ENCODE assay signal across 8 cellular contexts in the genomic region with DNA sequence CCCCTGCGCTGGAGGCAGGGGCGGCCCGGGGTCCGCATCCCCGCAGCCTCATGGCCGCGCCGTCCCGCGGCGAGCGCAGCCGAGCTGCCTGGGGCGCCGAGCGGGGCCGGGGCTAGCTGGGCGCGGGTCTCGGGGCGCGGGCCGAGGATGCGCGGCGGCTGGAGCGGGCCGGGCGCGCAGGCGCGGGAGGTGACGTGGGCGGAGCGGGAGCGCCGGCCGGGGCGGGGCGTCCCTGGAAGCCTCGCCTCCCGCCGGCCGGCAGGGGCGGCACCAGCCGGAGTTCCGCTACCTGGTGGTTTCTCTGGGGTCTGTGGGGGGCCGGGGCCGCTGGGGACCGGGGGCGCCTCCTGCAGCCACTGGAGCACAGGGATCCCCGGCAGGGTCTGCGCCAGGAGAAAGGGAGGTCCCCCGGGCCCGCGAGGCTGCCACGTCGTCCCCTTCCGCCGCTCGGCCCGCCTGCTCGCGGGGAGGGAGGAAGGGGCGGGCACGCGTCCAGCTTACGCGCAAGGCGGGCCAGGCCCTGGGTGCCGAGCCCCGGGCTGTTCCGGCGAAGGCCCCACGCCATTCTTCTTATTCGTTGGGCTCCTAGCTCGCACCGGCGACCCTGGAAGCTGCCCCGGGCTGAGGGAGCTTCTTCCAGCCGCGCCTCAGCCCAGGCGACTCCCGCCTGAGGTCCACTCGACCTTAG. TPM values are rescaled to one million over a fixed set of nuclear protein-coding genes. Genes with fewer than 3 reads are reported as not detected.
DNase-seq lines count a peak whose midpoint lies in the region; ATAC-seq, FAIRE-seq and TF ChIP-seq lines count a peak whose summit lies in the region.

A gene with protein sequence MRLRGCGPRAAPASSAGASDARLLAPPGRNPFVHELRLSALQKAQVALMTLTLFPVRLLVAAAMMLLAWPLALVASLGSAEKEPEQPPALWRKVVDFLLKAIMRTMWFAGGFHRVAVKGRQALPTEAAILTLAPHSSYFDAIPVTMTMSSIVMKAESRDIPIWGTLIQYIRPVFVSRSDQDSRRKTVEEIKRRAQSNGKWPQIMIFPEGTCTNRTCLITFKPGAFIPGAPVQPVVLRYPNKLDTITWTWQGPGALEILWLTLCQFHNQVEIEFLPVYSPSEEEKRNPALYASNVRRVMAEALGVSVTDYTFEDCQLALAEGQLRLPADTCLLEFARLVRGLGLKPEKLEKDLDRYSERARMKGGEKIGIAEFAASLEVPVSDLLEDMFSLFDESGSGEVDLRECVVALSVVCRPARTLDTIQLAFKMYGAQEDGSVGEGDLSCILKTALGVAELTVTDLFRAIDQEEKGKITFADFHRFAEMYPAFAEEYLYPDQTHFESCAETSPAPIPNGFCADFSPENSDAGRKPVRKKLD (minus strand): TSS at position 168 of the 688 bp plus-strand sequence. CDS start 116 bp downstream, at position 52.

- H3K36me3 Mint-ChIP-seq in activated T-helper 17 cell treated with anti-CD3 and anti-CD28 coated beads, Interleukin-2, amount 50 U/mL, for 72 hours (ENCODE audit: low read depth), result peaks cover 34% of the 10 kb centered on the region
- no peaks in the 10 kb centered on the region for H3K36me3 Mint-ChIP-seq in natural killer cell

- H2AK5ac ChIP-seq in IMR-90 (ENCODE audit: low read depth, low read length), result peak within 1 kb of the TSS; percentile 70

- peak within 1 kb of the TSS; percentile 79 for H3K27ac Mint-ChIP-seq in activated T-helper 17 cell treated with anti-CD3 and anti-CD28 coated beads, Interleukin-2, amount 50 U/mL, for 72 hours
- H3K27ac Mint-ChIP-seq in natural killer cell, result peak within 1 kb of the TSS; percentile 95 to 96

- H3K9me3 ChIP-seq in IMR-90 (ENCODE audit: control insufficient read depth, insufficient read depth, low read length), result no peaks in the 10 kb centered on the region

- in situ Hi-C loops in IMR-90 (cut with MboI; ENCODE audit: low sequenced_read_pairs), result no loop called here

- peak within 1 kb of the TSS; percentile 96 to 98 for H4K8ac ChIP-seq in IMR-90 (ENCODE audit: low read depth in 2 of 2, low read length in 2 of 2)

- CTCF ChIA-PET in IMR-90 (lab: Yijun Ruan, JAX), result interaction anchor here (0.6 kb wide), 1 partner anchor 489 kb away, joined by 3 read pairs; no protein-coding TSS in a partner anchor

- peak within 1 kb of the TSS; percentile 99 for H3K4me3 ChIP-seq in IMR-90 (ENCODE audit: insufficient read depth, low read depth, low read length)
- peak within 1 kb of the TSS; percentile 74 for H3K4me3 ChIP-seq in fibroblast of mammary gland (ENCODE audit: control insufficient read depth, low read depth, low read length)

- no peak within 1 kb of the TSS for H2BK15ac ChIP-seq in IMR-90 (ENCODE audit: low read depth, low read length)

- H3K23ac ChIP-seq in IMR-90 (ENCODE audit: low read depth, low read length), result peak within 1 kb of the TSS; percentile 90

- peak within 1 kb of the TSS; percentile 75 for H4K91ac ChIP-seq in IMR-90 (ENCODE audit: insufficient read depth, low read depth, low read length)

- POLR2A ChIA-PET in IMR-90 (lab: Charles Lee; ENCODE audit: unreplicated experiment), result no interaction called here

- peak within 1 kb of the TSS; percentile 83 for H3K9ac ChIP-seq in IMR-90 (ENCODE audit: low read depth, low read length)

- peak within 1 kb of the TSS; percentile 81 for H3K4me3 Mint-ChIP-seq in activated T-helper 17 cell treated with anti-CD3 and anti-CD28 coated beads, Interleukin-2, amount 50 U/mL, for 72 hours
- H3K4me3 Mint-ChIP-seq in natural killer cell, result peak within 1 kb of the TSS; percentile 96

- no peaks in the 10 kb centered on the region for H3K9me3 Mint-ChIP-seq in activated T-helper 17 cell treated with anti-CD3 and anti-CD28 coated beads, Interleukin-2, amount 50 U/mL, for 72 hours
- H3K9me3 Mint-ChIP-seq in natural killer cell, result no peaks in the 10 kb centered on the region

- peak within 1 kb of the TSS; percentile 16; the same call in 1 of the 2 replicates for H2BK120ac ChIP-seq in IMR-90 (ENCODE audit: low read depth, low read length)

- H2AFZ ChIP-seq in IMR-90 (replicated peaks; ENCODE audit: low read length, poor library complexity), result peak within 1 kb of the TSS; percentile 93

- H2BK20ac ChIP-seq in IMR-90 (ENCODE audit: low read depth, low read length), result no peak within 1 kb of the TSS

- peak; percentile 50 for TF ChIP-seq POLR2A in IMR-90 (IDR thresholded peaks at IDR 0.05; ENCODE audit: low read depth, low read length)

- no peak for FAIRE-seq in RCC 7860 (lab: Jason Lieb, UNC)

- H3K56ac ChIP-seq in IMR-90 (ENCODE audit: extremely low read depth, insufficient read depth, low read length), result 0 out of 2 replicates have a peak within 1 kb of the TSS, but pooled peaks have one; percentile 0

- peak within 1 kb of the TSS; percentile 91 for H2BK5ac ChIP-seq in IMR-90 (ENCODE audit: low read depth, low read length, poor library complexity, severe bottlenecking)

- H3K18ac ChIP-seq in IMR-90 (ENCODE audit: low read depth, low read length), result peak within 1 kb of the TSS; percentile 61; the same call in 1 of the 2 replicates

- peak within 1 kb of the TSS; percentile 87 for H3K4me2 ChIP-seq in IMR-90 (ENCODE audit: low read depth, low read length)

- H3K36me3 ChIP-seq in IMR-90 (ENCODE audit: control insufficient read depth, insufficient read depth, low read length), result peaks cover 15% of the 10 kb centered on the region

- dilution Hi-C loops in IMR-90 (cut with HindIII; ENCODE audit: low sequenced_read_pairs, unreplicated experiment), result no loop called here

- peak within 1 kb of the TSS; percentile 69 for H3K14ac ChIP-seq in IMR-90 (replicated peaks; ENCODE audit: low read depth, low read length)

- H3K79me1 ChIP-seq in IMR-90 (ENCODE audit: low read depth in 1 of 2, low read length in 2 of 2), result peaks cover 7 to 35% of the 10 kb centered on the region in 2 experiments; a peak in 3 of 4 replicates

- peak within 1 kb of the TSS; percentile 87 for H4K5ac ChIP-seq in IMR-90 (ENCODE audit: low read depth, low read length)

- no peak for TF ChIP-seq RAD21 in IMR-90 (IDR thresholded peaks at IDR 0.05; ENCODE audit: low read length)

- peak within 1 kb of the TSS; percentile 76 for H3K4ac ChIP-seq in IMR-90 (ENCODE audit: low read depth, low read length)

- BruUV-seq in IMR-90 (replicated peaks; lab: Mats Ljungman, UMichigan), result no TSS peak

- peaks cover 36% of the 10 kb centered on the region for H4K20me1 ChIP-seq in IMR-90 (ENCODE audit: insufficient read depth, low read length)

- H3K27me3 Mint-ChIP-seq in activated T-helper 17 cell treated with anti-CD3 and anti-CD28 coated beads, Interleukin-2, amount 50 U/mL, for 72 hours, result no peaks in the 10 kb centered on the region
- H3K27me3 Mint-ChIP-seq in natural killer cell (ENCODE audit: low read depth in 2 of 2), result no peaks in the 10 kb centered on the region

- peaks cover 13% of the 10 kb centered on the region for H3K4me1 Mint-ChIP-seq in activated T-helper 17 cell treated with anti-CD3 and anti-CD28 coated beads, Interleukin-2, amount 50 U/mL, for 72 hours
- peaks cover 38 to 53% of the 10 kb centered on the region in 2 donors for H3K4me1 Mint-ChIP-seq in natural killer cell

- intact Hi-C loops in IMR-90 (cut with micrococcal nuclease) (loop anchor here (5.0 kb wide), 2 partner anchors 47 to 118 kb away; no protein-coding TSS in a partner anchor), natural killer cell (cut with micrococcal nuclease) (no loop called here)

- H3K27me3 ChIP-seq in IMR-90 (ENCODE audit: control insufficient read depth, insufficient read depth, low read length), result peaks cover 6% of the 10 kb centered on the region

- WGBS in IMR-90 (ENCODE audit: extremely low coverage in 2 of 2, insufficient read length in 1 of 2), 2 experiments, result 10% methylated on average over 17 of the region's 85 CpGs; no CpG with 5 or more reads in 1 of the 2 experiments

- no peak for TF ChIP-seq CTCF in IMR-90 (conservative IDR thresholded peaks at IDR 0.05; ENCODE audit: low read depth, low read length)
- no peak for TF ChIP-seq CTCF in fibroblast of mammary gland (conservative IDR thresholded peaks at IDR 0.05; ENCODE audit: control insufficient read depth, insufficient read depth, low read depth, low read length)
- no peak for TF ChIP-seq CTCF in natural killer cell (IDR thresholded peaks at IDR 0.05)

- DNase-seq in DMS153 treated with DMSO at 0.1 percent for 48 hours (lab: John Stamatoyannopoulos, UW; ENCODE audit: unreplicated experiment) (peak; percentile 88), IMR-90 (peak; percentile 60), RCC 7860 (ENCODE audit: low spot score) (peak; percentile 57), fibroblast of mammary gland (ENCODE audit: low read depth) (peak; percentile 58), natural killer cell (peak; percentile 85)
- DNase-seq in stimulated activated naive CD4-positive, alpha-beta T cell treated with Interleukin-2 at 50 U/mL for 16 hours (lab: John Stamatoyannopoulos, UW), result peak; percentile 65

- peak within 1 kb of the TSS; percentile 95 for H2AK9ac ChIP-seq in IMR-90 (replicated peaks; ENCODE audit: low read depth, low read length, poor library complexity)

- H3K4me1 ChIP-seq in IMR-90 (ENCODE audit: control insufficient read depth, insufficient read depth, low read length), result peaks cover 9% of the 10 kb centered on the region

- H3K9me1 ChIP-seq in IMR-90 (ENCODE audit: insufficient read depth, low read length), result peaks cover 10% of the 10 kb centered on the region; the same call in 1 of the 2 replicates

- peak within 1 kb of the TSS; percentile 92 for H3K27ac ChIP-seq in IMR-90 (ENCODE audit: insufficient read depth, low read length)

- ATAC-seq in GM21529 (IDR thresholded peaks at IDR 0.05; ENCODE audit: unreplicated experiment) (peak; percentile 71), IMR-90 (ENCODE audit: low read depth) (peak; percentile 89), natural killer cell (peak; percentile 84 to 91 (median 86))
- peak; percentile 90 for ATAC-seq in activated T-helper 17 cell treated with anti-CD3 and anti-CD28 coated beads, Interleukin-2, amount 50 U/mL, for 72 hours (replicated peaks)

TF ChIP-seq in IMR-90, 13 proteins besides CTCF, POLR2A, EP300 and RAD21:
- no peak for TF ChIP-seq MAFK (IDR thresholded peaks at IDR 0.05; ENCODE audit: low read depth, low read length)
- TF ChIP-seq MXI1 (IDR thresholded peaks at IDR 0.05; ENCODE audit: borderline replicate concordance, low read depth, low read length), result no peak
- no peak for TF ChIP-seq CEBPB (IDR thresholded peaks at IDR 0.05; ENCODE audit: low read depth, low read length)
- peak; percentile 84 for TF ChIP-seq MAZ (IDR thresholded peaks at IDR 0.05; ENCODE audit: borderline replicate concordance, low read depth, low read length)
- no peak for TF ChIP-seq RCOR1 (IDR thresholded peaks at IDR 0.05; ENCODE audit: insufficient replicate concordance, low read length)

RNA-seq across cellular contexts. Expression of the gene that starts here (rescaled TPM):
- total RNA-seq in IMR-90 (2012; rRNA removed) (17.7 and 22.2 TPM in 2 replicates), natural killer cell (100 to 1,000 TPM; 196 to 302 (median 252) TPM)
- 31.5 and 33.6 TPM in 2 replicates for polyA plus RNA-seq in IMR-90 (2012; rRNA removed)
- 38.2 and 38.4 TPM in 2 replicates for polyA plus RNA-seq in IMR-90 (2012; cell fraction: cytosol; rRNA removed)
- 63.9 and 71.1 TPM in 2 replicates for polyA plus RNA-seq in IMR-90 (2012; cell fraction: nucleus; rRNA removed; ENCODE audit: low replicate concordance)
- 10 to 100 TPM; 38.5 to 62.7 TPM for total RNA-seq in activated T-helper 17 cell treated with anti-CD3 and anti-CD28 coated beads, Interleukin-2, amount 50 U/mL, for 72 hours

Comparison
In these comparisons a context has a peak if more than half of its experiments do, and no peak if none do; other contexts are left out.
1. Peak in every context shown above with its lines: DNase-seq, ATAC-seq, H3K4me3 ChIP-seq and H3K27ac ChIP-seq.